Comparison of ENCODE assay signal across 1 cellular context in the genomic region with DNA sequence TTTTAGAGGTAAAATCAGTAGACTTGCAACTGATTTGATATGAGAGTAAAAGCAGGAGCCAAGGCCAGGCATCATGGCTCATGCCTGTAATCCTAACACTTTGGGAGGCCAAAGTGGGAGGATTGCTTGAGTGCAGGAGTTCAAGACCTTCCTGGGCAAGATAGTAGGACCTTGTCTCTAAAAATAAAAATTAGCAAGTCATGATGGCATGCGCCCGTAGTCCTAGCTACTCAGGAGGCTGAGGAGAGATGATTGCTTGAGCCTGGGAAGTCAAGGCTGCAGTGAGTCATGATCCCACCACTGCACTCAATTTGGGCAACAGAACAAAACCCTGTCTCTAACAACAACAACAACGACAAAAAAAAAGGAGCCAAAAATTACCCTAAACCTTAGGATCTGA.
TF ChIP-seq lines count a peak whose summit lies in the region.

No MANE protein-coding gene starts in this region.

TF ChIP-seq in K562, 482 proteins besides CTCF, POLR2A, EP300 and RAD21 (continued from another document):
- TF ChIP-seq FOXK2 (conservative IDR thresholded peaks at IDR 0.05 in 1 of 2, IDR thresholded peaks at IDR 0.05 in 1 of 2; ENCODE audit: low read depth in 2 of 2) (0 out of 4 replicates have a peak, but pooled peaks of 1 of the 2 experiments have one; percentile 22), ZNF133 (CRISPR knock-in tag; IDR thresholded peaks at IDR 0.05) (no peak), CXXC5 (CRISPR knock-in tag; IDR thresholded peaks at IDR 0.05) (no peak), E2F1 (CRISPR knock-in tag; IDR thresholded peaks at IDR 0.05) (no peak), ZNF764 (CRISPR knock-in tag; IDR thresholded peaks at IDR 0.05; ENCODE audit: low read depth) (no peak), PHF8 (IDR thresholded peaks at IDR 0.05; ENCODE audit: borderline replicate concordance, low read length) (no peak), CBX5 (IDR thresholded peaks at IDR 0.05; ENCODE audit: borderline replicate concordance, low read depth) (no peak), MAFF (IDR thresholded peaks at IDR 0.05; ENCODE audit: low read length) (peak; percentile 50; the same call in 1 of the 2 replicates), SPI1 (IDR thresholded peaks at IDR 0.05; ENCODE audit: borderline replicate concordance, low read depth, low read length) (no peak), JUN (IDR thresholded peaks at IDR 0.05; ENCODE audit: borderline replicate concordance, low read depth, low read length) (0 out of 2 replicates have a peak, but pooled peaks have one; percentile 17), JUN (CRISPR knock-in tag; IDR thresholded peaks at IDR 0.05; ENCODE audit: borderline replicate concordance) (no peak), GABPA (tag; conservative IDR thresholded peaks at IDR 0.05; ENCODE audit: low read depth) (no peak), SNIP1 (IDR thresholded peaks at IDR 0.05; ENCODE audit: low read depth) (no peak), JUND (IDR thresholded peaks at IDR 0.05; ENCODE audit: borderline replicate concordance, low read depth, low read length) (peak; percentile 68; the same call in 1 of the 2 replicates), JUND (tag; IDR thresholded peaks at IDR 0.05; ENCODE audit: borderline replicate concordance, low read depth, low read length) (no peak; the same call in 2 of the 3 replicates), HOXB6 (CRISPR knock-in tag; IDR thresholded peaks at IDR 0.05; ENCODE audit: borderline replicate concordance) (no peak), ZNF444 (CRISPR knock-in tag; IDR thresholded peaks at IDR 0.05) (no peak), NFE2L1 (tag; IDR thresholded peaks at IDR 0.05; ENCODE audit: borderline replicate concordance, low read depth) (peak; percentile 55; the same call in 1 of the 2 replicates), FUS (optimal IDR thresholded peaks at IDR 0.05; ENCODE audit: low read depth, low read length) (no peak), PRDM10 (IDR thresholded peaks at IDR 0.05; ENCODE audit: partially characterized antibody) (no peak), SFPQ (IDR thresholded peaks at IDR 0.05; ENCODE audit: low read depth, low read length) (no peak), SIN3B (IDR thresholded peaks at IDR 0.05; ENCODE audit: low read depth) (no peak), CBFA2T3 (IDR thresholded peaks at IDR 0.05) (peak; percentile 56), NCOA6 (IDR thresholded peaks at IDR 0.05) (no peak)
- TF ChIP-seq, protein P1, sequence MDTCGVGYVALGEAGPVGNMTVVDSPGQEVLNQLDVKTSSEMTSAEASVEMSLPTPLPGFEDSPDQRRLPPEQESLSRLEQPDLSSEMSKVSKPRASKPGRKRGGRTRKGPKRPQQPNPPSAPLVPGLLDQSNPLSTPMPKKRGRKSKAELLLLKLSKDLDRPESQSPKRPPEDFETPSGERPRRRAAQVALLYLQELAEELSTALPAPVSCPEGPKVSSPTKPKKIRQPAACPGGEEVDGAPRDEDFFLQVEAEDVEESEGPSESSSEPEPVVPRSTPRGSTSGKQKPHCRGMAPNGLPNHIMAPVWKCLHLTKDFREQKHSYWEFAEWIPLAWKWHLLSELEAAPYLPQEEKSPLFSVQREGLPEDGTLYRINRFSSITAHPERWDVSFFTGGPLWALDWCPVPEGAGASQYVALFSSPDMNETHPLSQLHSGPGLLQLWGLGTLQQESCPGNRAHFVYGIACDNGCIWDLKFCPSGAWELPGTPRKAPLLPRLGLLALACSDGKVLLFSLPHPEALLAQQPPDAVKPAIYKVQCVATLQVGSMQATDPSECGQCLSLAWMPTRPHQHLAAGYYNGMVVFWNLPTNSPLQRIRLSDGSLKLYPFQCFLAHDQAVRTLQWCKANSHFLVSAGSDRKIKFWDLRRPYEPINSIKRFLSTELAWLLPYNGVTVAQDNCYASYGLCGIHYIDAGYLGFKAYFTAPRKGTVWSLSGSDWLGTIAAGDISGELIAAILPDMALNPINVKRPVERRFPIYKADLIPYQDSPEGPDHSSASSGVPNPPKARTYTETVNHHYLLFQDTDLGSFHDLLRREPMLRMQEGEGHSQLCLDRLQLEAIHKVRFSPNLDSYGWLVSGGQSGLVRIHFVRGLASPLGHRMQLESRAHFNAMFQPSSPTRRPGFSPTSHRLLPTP (IDR thresholded peaks at IDR 0.05; ENCODE audit: borderline replicate concordance, extremely low read depth, insufficient read length), result no peak
